In genomic region chr17:58517928-58518609, GRCh38 we compare ENCODE assay signal across 8 cellular contexts. TPM values are rescaled to one million over a fixed set of nuclear protein-coding genes. Genes with fewer than 3 reads are reported as not detected.
DNase-seq lines count a peak whose midpoint lies in the region; ATAC-seq and TF ChIP-seq lines count a peak whose summit lies in the region.

No MANE protein-coding gene starts in this region.

- peaks cover 0 to 27% (median 0%) of the 10 kb centered on the region in 9 donors for H3K36me3 ChIP-seq in heart right ventricle

- POLR2A ChIA-PET in T-cell (lab: Charles Lee), result interaction anchor here in 1 of 2 donors (1.0 kb wide), 1 partner anchor 113 kb away, joined by 3 read pairs; no protein-coding TSS in a partner anchor

- peaks cover 25 to 63% (median 60%) of the 10 kb centered on the region in 9 donors for H3K4me1 ChIP-seq in heart right ventricle

- intact Hi-C loops in heart right ventricle (cut with DNase I), result loop anchor here in 7 of 10 donors (1.0 to 10.0 kb wide), 16 partner anchors 59 to 637 kb away; partner anchors contain the start of genes RAD51C (in 5 of the 7), TEX14 (in 5 of the 7), SUPT4H1 (in 2 of the 7) and PRR11 (in 1 of the 7)

- H3K27ac Mint-ChIP-seq in T-cell, result peak overlapping the region; percentile 95 to 97
- peak overlapping the region; percentile 96 for H3K27ac Mint-ChIP-seq in type B pancreatic cell

- H3K27ac ChIP-seq in heart right ventricle, result peak overlapping the region; percentile 92 to 98 (median 94)

- peak overlapping the region; percentile 52 to 96 (median 70) for H3K4me3 ChIP-seq in heart right ventricle

- TF ChIP-seq CTCF in GM13977 (IDR thresholded peaks at IDR 0.05; ENCODE audit: extremely low read depth, insufficient read depth, missing control alignments) (no peak), heart right ventricle (IDR thresholded peaks at IDR 0.05) (peak in 1 of 9 donors; percentile 24), type B pancreatic cell (conservative IDR thresholded peaks at IDR 0.05) (no peak)

- H3K27me3 Mint-ChIP-seq in T-cell, result no peaks in the 10 kb centered on the region
- peaks cover 9% of the 10 kb centered on the region for H3K27me3 Mint-ChIP-seq in type B pancreatic cell

- peak; percentile 77 for ATAC-seq in HG02870 (IDR thresholded peaks at IDR 0.05; ENCODE audit: unreplicated experiment)
- peak; percentile 79 to 84 (median 82) for ATAC-seq in T-cell (replicated peaks in 1 of 4)
- ATAC-seq in heart right ventricle, result peak; percentile 88 to 94 (median 92)

- no peaks in the 10 kb centered on the region for H3K9me3 ChIP-seq in heart right ventricle

- peak; percentile 96 for DNase-seq in GM13977 (ENCODE audit: low spot score)
- peak; percentile 100 for DNase-seq in NCI-H146 (lab: John Stamatoyannopoulos, UW)
- peak; percentile 97 to 100 (median 100) for DNase-seq in T-cell
- peak; percentile 100 for DNase-seq in amniotic stem cell (lab: John Stamatoyannopoulos, UW)
- peak; percentile 99 to 100 for DNase-seq in heart right ventricle
- DNase-seq in pons (ENCODE audit: low spot score), result peak; percentile 100
- DNase-seq in type B pancreatic cell (ENCODE audit: extremely low spot score, unreplicated experiment), result peak; percentile 99

- no peaks in the 10 kb centered on the region for H3K27me3 ChIP-seq in heart right ventricle

- CTCF ChIA-PET in T-cell (lab: Charles Lee), result interaction anchor here (0.7 to 2.0 kb wide), 10 partner anchors 67 to 589 kb away, joined by 3 to 24 read pairs (median 4); partner anchors contain the start of gene TRIM37 (in 1 of the 2)

- WGBS in heart right ventricle, 2 donors, result 0% methylated on average over 39 of the region's 39 CpGs

- in situ Hi-C loops in GM13977 (cut with MboI; ENCODE audit: low pct_unique_long_range_greater_than_20kb, low sequenced_read_pairs, unreplicated experiment), result no loop called here

- H3K4me1 Mint-ChIP-seq in T-cell (peaks cover 40 to 45% (median 41%) of the 10 kb centered on the region in 3 donors), type B pancreatic cell (ENCODE audit: unreplicated experiment) (peaks cover 29% of the 10 kb centered on the region)

- H3K36me3 Mint-ChIP-seq in T-cell (no peaks in the 10 kb centered on the region), type B pancreatic cell (peaks cover 1% of the 10 kb centered on the region)

- H3K4me3 Mint-ChIP-seq in T-cell, result peak overlapping the region; percentile 95 to 97 (median 96)
- H3K4me3 Mint-ChIP-seq in type B pancreatic cell, result peak overlapping the region; percentile 96

- H3K9me3 Mint-ChIP-seq in T-cell (no peaks in the 10 kb centered on the region), type B pancreatic cell (no peaks in the 10 kb centered on the region)

RNA-seq across cellular contexts. Expression of gene MTMR4, which starts 3.6 kb away (rescaled TPM):
- 10 to 100 TPM; 43.1 to 55.1 (median 53.1) TPM for total RNA-seq in T-cell
- 10 to 100 TPM in 9 of 10 donors, 1 to 10 TPM in 1; 8.5 to 26.6 (median 17.1) TPM for total RNA-seq in heart right ventricle
- 10 to 100 TPM in 1 of 2 donors, 1 to 10 TPM in 1; 9.6 to 12.3 TPM for polyA plus RNA-seq in heart right ventricle
- total RNA-seq in type B pancreatic cell (ENCODE audit: low replicate concordance), result 62.2 and 76.5 TPM in 2 replicates

RNA-seq across cellular contexts. Expression of gene HSF5, which starts 29.9 kb away (rescaled TPM):
- total RNA-seq in T-cell, result 1 to 10 TPM; 1.7 to 2.8 (median 2.5) TPM
- total RNA-seq in heart right ventricle, result under 1 TPM in 3 of 10 donors, not detected in 7; 0.04 to 0.14 (median 0.05) TPM
- not detected for polyA plus RNA-seq in heart right ventricle
- total RNA-seq in type B pancreatic cell (ENCODE audit: low replicate concordance), result 0.10 TPM in 1 of 2 replicates, not detected in the other

Comparison
In these comparisons a context has a peak if more than half of its experiments do, and no peak if none do; other contexts are left out.
1. Peak in every context shown above with its lines: DNase-seq, ATAC-seq, H3K4me3 ChIP-seq and H3K27ac ChIP-seq.